Comparison of ENCODE assay signal across 19 cellular contexts in the genomic region with DNA sequence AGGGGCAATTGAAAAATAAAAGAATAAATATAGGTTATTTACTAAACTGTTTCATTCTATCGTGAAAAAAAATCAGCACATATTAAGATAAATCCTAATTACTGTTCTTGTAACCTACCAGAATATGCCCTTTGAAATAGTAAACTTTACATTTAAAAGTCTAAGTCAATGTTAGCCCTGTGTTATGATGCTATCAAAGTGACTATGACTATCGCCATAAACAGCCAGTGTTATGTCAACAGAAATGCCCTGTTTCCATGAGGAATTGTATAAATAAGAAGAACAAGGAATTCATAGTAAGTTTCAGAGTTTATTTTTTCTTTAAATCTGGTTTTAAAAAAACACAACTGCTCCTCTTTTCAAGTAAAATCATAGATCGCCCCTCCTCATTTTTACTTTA. TPM values are rescaled to one million over a fixed set of nuclear protein-coding genes. Genes with fewer than 3 reads are reported as not detected.
DNase-seq lines count a peak whose midpoint lies in the region; ATAC-seq, FAIRE-seq and TF ChIP-seq lines count a peak whose summit lies in the region.
"Had no signal": no experiment of that assay in that cellular context is flagged by ENCODE, and none has a peak within 500 bp of the region (broad histone marks: within the 10 kb centered on the region; RNA-seq: fewer than 3 reads in every experiment).

No MANE protein-coding gene starts in this region.

- no peak overlapping the region for H2AFZ ChIP-seq in HepG2 (ENCODE audit: low read length)
- H2AFZ ChIP-seq: GM23248, PC-9 had no signal

- intact Hi-C loops in HepG2 (cut with micrococcal nuclease; ENCODE audit: unreplicated experiment), result no loop called here

- H3K9ac ChIP-seq in HepG2 (ENCODE audit: insufficient read depth, low read depth, low read length), result no peak overlapping the region
- H3K9ac ChIP-seq: GM23248 had no signal

- no peak for TF ChIP-seq POLR2A in HepG2 (IDR thresholded peaks at IDR 0.05; ENCODE audit: insufficient read depth in 1 of 2, low read depth in 2 of 2, low read length in 2 of 2)

- H3K36me3 ChIP-seq in HepG2 (replicated peaks in 1 of 2; ENCODE audit: control insufficient read depth in 1 of 2, insufficient read depth in 2 of 2, low read length in 2 of 2), result no peaks in the 10 kb centered on the region
- H3K36me3 ChIP-seq: HAP-1 had no signal

- no peak for TF ChIP-seq CTCF in HepG2 (CRISPR knock-in tag; IDR thresholded peaks at IDR 0.05)

- H3K4me1 ChIP-seq in HepG2 (ENCODE audit: insufficient read depth, low read length), result peaks cover 13% of the 10 kb centered on the region
- H3K4me1 ChIP-seq: HAP-1 had no signal

- no peak overlapping the region for H3K27ac ChIP-seq in HepG2 (ENCODE audit: extremely low read length, insufficient read depth, low read length)
- H3K27ac ChIP-seq: C4-2B, GM23248, PC-9 had no signal

- in situ Hi-C loops in HepG2 (cut with HindIII; ENCODE audit: extremely low pct_ligation_motif_present, low pct_unique_long_range_greater_than_20kb), result no loop called here

- H4K20me1 ChIP-seq in HepG2 (ENCODE audit: insufficient read depth, low read length), result no peaks in the 10 kb centered on the region

- no peaks in the 10 kb centered on the region for H3K79me2 ChIP-seq in HepG2 (ENCODE audit: insufficient read depth, low read length)

- ATAC-seq in HepG2 (no peak), HG03135 (IDR thresholded peaks at IDR 0.05; ENCODE audit: unreplicated experiment) (no peak)
- ATAC-seq: K562 had no signal

- H3K27me3 ChIP-seq in HepG2 (ENCODE audit: control insufficient read depth in 1 of 2, insufficient read depth in 2 of 2, low read length in 2 of 2), result no peaks in the 10 kb centered on the region

- POLR2A ChIA-PET in HepG2 (lab: Yijun Ruan, JAX), result no interaction called here

- WGBS in HepG2 (ENCODE audit: low lambda C conversion rate), result 20% methylated on average over 3 of the region's 3 CpGs

- TF ChIP-seq EP300 in HepG2 (IDR thresholded peaks at IDR 0.05; ENCODE audit: low read depth in 2 of 2, low read length in 2 of 2), result no peak
- TF ChIP-seq EP300 in HepG2 (CRISPR knock-in tag; IDR thresholded peaks at IDR 0.05; ENCODE audit: borderline replicate concordance), result no peak

- no peak overlapping the region for H3K4me3 ChIP-seq in HepG2 (replicated peaks in 1 of 3; ENCODE audit: insufficient read depth in 1 of 3, low read depth in 2 of 3, low read length in 3 of 3)
- H3K4me3 ChIP-seq: GM23248, HAP-1, K562, PC-9 had no signal

- H3K4me2 ChIP-seq in HepG2 (ENCODE audit: low read depth, low read length), result peak overlapping the region; percentile 58; the same call in 1 of the 2 replicates
- H3K4me2 ChIP-seq: PC-9 had no signal

- TF ChIP-seq RAD21 in HepG2 (CRISPR knock-in tag; IDR thresholded peaks at IDR 0.05), result no peak

- no peaks in the 10 kb centered on the region for H3K9me3 ChIP-seq in HepG2 (ENCODE audit: low read length)
- H3K9me3 ChIP-seq: HAP-1 had no signal

- peak; percentile 22 for DNase-seq in HT-29 (ENCODE audit: low spot score)
- peak; percentile 19 for DNase-seq in dermis blood vessel endothelial cell
- DNase-seq in HepG2 (ENCODE audit: low spot score), result no peak
- DNase-seq in renal cortical epithelial cell (ENCODE audit: low read depth), result peak; percentile 32
- no peak for DNase-seq in NCI-H510A (lab: John Stamatoyannopoulos, UW)
- no peak for DNase-seq in dedifferentiated amniotic fluid mesenchymal stem cell (ENCODE audit: extremely low spot score)
- DNase-seq: AML-193, DMS 273 treated with DMSO at 0.1 percent for 48 hours, GF-D8, GM23248, NCI-H1105, NCI-H2081, NCI-H748 treated with DMSO at 0.1 percent for 48 hours, PC-9 had no signal

- FAIRE-seq in HepG2 (lab: Jason Lieb, UNC), result no peak
- FAIRE-seq: GM19239, K562 had no signal

- CTCF ChIA-PET in HepG2 (lab: Yijun Ruan, JAX; ENCODE audit: low intra/inter-chr PET ratio, low total read pairs), result no interaction called here

- no TSS peak for BruUV-seq in HepG2 (replicated peaks; lab: Mats Ljungman, UMichigan)

TF ChIP-seq in HepG2, 621 proteins besides CTCF, POLR2A, EP300 and RAD21:
- TF ChIP-seq KLF11 (CRISPR knock-in tag; IDR thresholded peaks at IDR 0.05) (no peak), BCL6 (CRISPR knock-in tag; IDR thresholded peaks at IDR 0.05) (no peak), ZNF616 (CRISPR knock-in tag; IDR thresholded peaks at IDR 0.05; ENCODE audit: low read depth) (no peak), ZNF549 (CRISPR knock-in tag; IDR thresholded peaks at IDR 0.05) (no peak), ZNF607 (CRISPR knock-in tag; IDR thresholded peaks at IDR 0.05; ENCODE audit: borderline replicate concordance) (no peak)
- TF ChIP-seq, protein P1, sequence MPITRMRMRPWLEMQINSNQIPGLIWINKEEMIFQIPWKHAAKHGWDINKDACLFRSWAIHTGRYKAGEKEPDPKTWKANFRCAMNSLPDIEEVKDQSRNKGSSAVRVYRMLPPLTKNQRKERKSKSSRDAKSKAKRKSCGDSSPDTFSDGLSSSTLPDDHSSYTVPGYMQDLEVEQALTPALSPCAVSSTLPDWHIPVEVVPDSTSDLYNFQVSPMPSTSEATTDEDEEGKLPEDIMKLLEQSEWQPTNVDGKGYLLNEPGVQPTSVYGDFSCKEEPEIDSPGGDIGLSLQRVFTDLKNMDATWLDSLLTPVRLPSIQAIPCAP (CRISPR knock-in tag; IDR thresholded peaks at IDR 0.05; ENCODE audit: low read depth), result no peak
- TF ChIP-seq, protein P2, sequence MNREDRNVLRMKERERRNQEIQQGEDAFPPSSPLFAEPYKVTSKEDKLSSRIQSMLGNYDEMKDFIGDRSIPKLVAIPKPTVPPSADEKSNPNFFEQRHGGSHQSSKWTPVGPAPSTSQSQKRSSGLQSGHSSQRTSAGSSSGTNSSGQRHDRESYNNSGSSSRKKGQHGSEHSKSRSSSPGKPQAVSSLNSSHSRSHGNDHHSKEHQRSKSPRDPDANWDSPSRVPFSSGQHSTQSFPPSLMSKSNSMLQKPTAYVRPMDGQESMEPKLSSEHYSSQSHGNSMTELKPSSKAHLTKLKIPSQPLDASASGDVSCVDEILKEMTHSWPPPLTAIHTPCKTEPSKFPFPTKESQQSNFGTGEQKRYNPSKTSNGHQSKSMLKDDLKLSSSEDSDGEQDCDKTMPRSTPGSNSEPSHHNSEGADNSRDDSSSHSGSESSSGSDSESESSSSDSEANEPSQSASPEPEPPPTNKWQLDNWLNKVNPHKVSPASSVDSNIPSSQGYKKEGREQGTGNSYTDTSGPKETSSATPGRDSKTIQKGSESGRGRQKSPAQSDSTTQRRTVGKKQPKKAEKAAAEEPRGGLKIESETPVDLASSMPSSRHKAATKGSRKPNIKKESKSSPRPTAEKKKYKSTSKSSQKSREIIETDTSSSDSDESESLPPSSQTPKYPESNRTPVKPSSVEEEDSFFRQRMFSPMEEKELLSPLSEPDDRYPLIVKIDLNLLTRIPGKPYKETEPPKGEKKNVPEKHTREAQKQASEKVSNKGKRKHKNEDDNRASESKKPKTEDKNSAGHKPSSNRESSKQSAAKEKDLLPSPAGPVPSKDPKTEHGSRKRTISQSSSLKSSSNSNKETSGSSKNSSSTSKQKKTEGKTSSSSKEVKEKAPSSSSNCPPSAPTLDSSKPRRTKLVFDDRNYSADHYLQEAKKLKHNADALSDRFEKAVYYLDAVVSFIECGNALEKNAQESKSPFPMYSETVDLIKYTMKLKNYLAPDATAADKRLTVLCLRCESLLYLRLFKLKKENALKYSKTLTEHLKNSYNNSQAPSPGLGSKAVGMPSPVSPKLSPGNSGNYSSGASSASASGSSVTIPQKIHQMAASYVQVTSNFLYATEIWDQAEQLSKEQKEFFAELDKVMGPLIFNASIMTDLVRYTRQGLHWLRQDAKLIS (CRISPR knock-in tag; IDR thresholded peaks at IDR 0.05), result no peak
- TF ChIP-seq, protein P3, sequence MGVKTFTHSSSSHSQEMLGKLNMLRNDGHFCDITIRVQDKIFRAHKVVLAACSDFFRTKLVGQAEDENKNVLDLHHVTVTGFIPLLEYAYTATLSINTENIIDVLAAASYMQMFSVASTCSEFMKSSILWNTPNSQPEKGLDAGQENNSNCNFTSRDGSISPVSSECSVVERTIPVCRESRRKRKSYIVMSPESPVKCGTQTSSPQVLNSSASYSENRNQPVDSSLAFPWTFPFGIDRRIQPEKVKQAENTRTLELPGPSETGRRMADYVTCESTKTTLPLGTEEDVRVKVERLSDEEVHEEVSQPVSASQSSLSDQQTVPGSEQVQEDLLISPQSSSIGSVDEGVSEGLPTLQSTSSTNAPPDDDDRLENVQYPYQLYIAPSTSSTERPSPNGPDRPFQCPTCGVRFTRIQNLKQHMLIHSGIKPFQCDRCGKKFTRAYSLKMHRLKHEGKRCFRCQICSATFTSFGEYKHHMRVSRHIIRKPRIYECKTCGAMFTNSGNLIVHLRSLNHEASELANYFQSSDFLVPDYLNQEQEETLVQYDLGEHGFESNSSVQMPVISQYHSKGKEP (CRISPR knock-in tag; IDR thresholded peaks at IDR 0.05), result no peak

RNA-seq across cellular contexts. Expression of a gene that starts 11.4 kb away (rescaled TPM):
- total RNA-seq in HT-29 (2014; rRNA removed; shearing (Covaris generic)), result 1.4 and 2.5 TPM in 2 replicates
- total RNA-seq in dermis blood vessel endothelial cell, result 9.9 and 12.2 TPM in 2 replicates
- total RNA-seq in HepG2 (2016; rRNA removed; fragmentation: Illumina TruSeq; extraction: Trizol), result 0.32 and 0.46 TPM in 2 replicates
- total RNA-seq in HepG2 (2016; cell fraction: cytosol; rRNA removed; fragmentation: Illumina TruSeq; extraction: Trizol; ENCODE audit: low read depth), result 0.30 and 0.44 TPM in 2 replicates
- 0.25 and 0.37 TPM in 2 replicates for total RNA-seq in HepG2 (2016; cell fraction: insoluble cytoplasmic fraction; rRNA removed; fragmentation: Illumina TruSeq; extraction: Trizol)
- 0.25 and 0.45 TPM in 2 replicates for total RNA-seq in HepG2 (2016; cell fraction: membrane; rRNA removed; fragmentation: Illumina TruSeq; extraction: Trizol)
- total RNA-seq in HepG2 (2016; cell fraction: nucleus; rRNA removed; fragmentation: Illumina TruSeq; extraction: Trizol), result 1.1 and 1.6 TPM in 2 replicates
- polyA plus RNA-seq in HepG2 (2011; rRNA removed), result 0.20 and 0.26 TPM in 2 replicates
- 0.09 and 0.21 TPM in 2 replicates for polyA plus RNA-seq in HepG2 (2011; cell fraction: cytosol; rRNA removed)
- 0.29 and 0.50 TPM in 2 replicates for polyA plus RNA-seq in HepG2 (2011; cell fraction: nucleus; rRNA removed)
- polyA plus RNA-seq in HepG2 (2012), result 0.21 and 0.32 TPM in 2 replicates
- not detected in 2 replicates for polyA plus RNA-seq in HepG2 (2016; cell fraction: cytosol; fragmentation: Illumina TruSeq; extraction: Trizol; ENCODE audit: low read depth)
- 0.39 and 0.41 TPM in 2 replicates for polyA plus RNA-seq in HepG2 (2016; cell fraction: insoluble cytoplasmic fraction; fragmentation: Illumina TruSeq; extraction: Trizol; ENCODE audit: low read depth)
- 0.08 and 0.16 TPM in 2 replicates for polyA plus RNA-seq in HepG2 (2016; cell fraction: membrane; fragmentation: Illumina TruSeq; extraction: Trizol; ENCODE audit: low read depth)
- polyA plus RNA-seq in HepG2 (2016; cell fraction: nucleus; fragmentation: Illumina TruSeq; extraction: Trizol; ENCODE audit: insufficient read depth, low read depth), result 0.16 and 0.33 TPM in 2 replicates
- polyA minus RNA-seq in HepG2 (2011; rRNA and poly(A)+ RNA removed; ENCODE audit: low replicate concordance), result 0.19 and 1.1 TPM in 2 replicates
- 0.18 and 1.6 TPM in 2 replicates for polyA minus RNA-seq in HepG2 (2011; cell fraction: cytosol; rRNA and poly(A)+ RNA removed)
- 3.0 and 3.7 TPM in 2 replicates for polyA minus RNA-seq in HepG2 (2011; cell fraction: nucleus; rRNA and poly(A)+ RNA removed)
- total RNA-seq in renal cortical epithelial cell, result 2.0 and 5.2 TPM in 2 replicates
- total RNA-seq: GM23248 had no signal

Comparison
In these comparisons a context has a peak if more than half of its experiments do, and no peak if none do; other contexts are left out.
1. DNase-seq: peak in HT-29 (single experiment), dermis blood vessel endothelial cell (single experiment) and renal cortical epithelial cell (single experiment); none in HepG2 (single experiment), NCI-H510A (single experiment) and dedifferentiated amniotic fluid mesenchymal stem cell (single experiment).